ENCODE assay signal across 1 cellular context in genomic region chr14:74558655-74559054, GRCh38.
TF ChIP-seq lines count a peak whose summit lies in the region.

No MANE protein-coding gene starts in this region.

TF ChIP-seq in IMR-90, 13 proteins besides CTCF, POLR2A, EP300 and RAD21:
- TF ChIP-seq SMC3 (IDR thresholded peaks at IDR 0.05; ENCODE audit: low read depth, low read length) (no peak), FOS (IDR thresholded peaks at IDR 0.05; ENCODE audit: low read depth, low read length) (no peak), CEBPB (IDR thresholded peaks at IDR 0.05; ENCODE audit: low read depth, low read length) (no peak), MXI1 (IDR thresholded peaks at IDR 0.05; ENCODE audit: borderline replicate concordance, low read depth, low read length) (no peak), MAFK (IDR thresholded peaks at IDR 0.05; ENCODE audit: low read depth, low read length) (no peak), RFX5 (IDR thresholded peaks at IDR 0.05; ENCODE audit: low read depth, low read length) (no peak)
- TF ChIP-seq, protein P1, sequence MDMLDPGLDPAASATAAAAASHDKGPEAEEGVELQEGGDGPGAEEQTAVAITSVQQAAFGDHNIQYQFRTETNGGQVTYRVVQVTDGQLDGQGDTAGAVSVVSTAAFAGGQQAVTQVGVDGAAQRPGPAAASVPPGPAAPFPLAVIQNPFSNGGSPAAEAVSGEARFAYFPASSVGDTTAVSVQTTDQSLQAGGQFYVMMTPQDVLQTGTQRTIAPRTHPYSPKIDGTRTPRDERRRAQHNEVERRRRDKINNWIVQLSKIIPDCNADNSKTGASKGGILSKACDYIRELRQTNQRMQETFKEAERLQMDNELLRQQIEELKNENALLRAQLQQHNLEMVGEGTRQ (IDR thresholded peaks at IDR 0.05; ENCODE audit: low read depth, low read length), result no peak
